In genomic region chr7:36961691-36962090, GRCh38 we compare ENCODE assay signal across 3 cellular contexts.
A peak's percentile ranks its signal among the peaks of the same experiment; 100 is the strongest.
TF ChIP-seq lines count a peak whose summit lies in the region.

No MANE protein-coding gene starts in this region.

TF ChIP-seq in A549, 52 proteins besides CTCF, POLR2A, EP300 and RAD21 (continued from another document):
- TF ChIP-seq CEBPB (IDR thresholded peaks at IDR 0.05) (no peak), MAFK (IDR thresholded peaks at IDR 0.05; ENCODE audit: partially characterized antibody) (peak; percentile 96)

TF ChIP-seq in IMR-90, 13 proteins besides CTCF, POLR2A, EP300 and RAD21 (continued from another document):
- no peak for TF ChIP-seq SMC3 (IDR thresholded peaks at IDR 0.05; ENCODE audit: low read depth, low read length)

TF ChIP-seq in H1, 55 proteins besides CTCF, POLR2A, EP300 and RAD21:
- no peak for TF ChIP-seq NANOG (IDR thresholded peaks at IDR 0.05; ENCODE audit: insufficient read depth, low read depth, low read length, poor library complexity, severe bottlenecking)
- no peak for TF ChIP-seq ZNF274 (IDR thresholded peaks at IDR 0.05; ENCODE audit: borderline replicate concordance, extremely low read depth, low read length)
- TF ChIP-seq SP4 (IDR thresholded peaks at IDR 0.05; ENCODE audit: low read length) = no peak
- no peak for TF ChIP-seq SAP30 (IDR thresholded peaks at IDR 0.05; ENCODE audit: insufficient read depth, insufficient replicate concordance, low read length)
- no peak for TF ChIP-seq NRF1 (IDR thresholded peaks at IDR 0.05; ENCODE audit: low read depth, low read length)
- TF ChIP-seq MAFK (IDR thresholded peaks at IDR 0.05; ENCODE audit: low read depth, low read length) = peak; percentile 97
- TF ChIP-seq TCF12 (IDR thresholded peaks at IDR 0.05; ENCODE audit: low read depth, low read length) = no peak
